ENCODE assay signal across 1 cellular context in the genomic region with DNA sequence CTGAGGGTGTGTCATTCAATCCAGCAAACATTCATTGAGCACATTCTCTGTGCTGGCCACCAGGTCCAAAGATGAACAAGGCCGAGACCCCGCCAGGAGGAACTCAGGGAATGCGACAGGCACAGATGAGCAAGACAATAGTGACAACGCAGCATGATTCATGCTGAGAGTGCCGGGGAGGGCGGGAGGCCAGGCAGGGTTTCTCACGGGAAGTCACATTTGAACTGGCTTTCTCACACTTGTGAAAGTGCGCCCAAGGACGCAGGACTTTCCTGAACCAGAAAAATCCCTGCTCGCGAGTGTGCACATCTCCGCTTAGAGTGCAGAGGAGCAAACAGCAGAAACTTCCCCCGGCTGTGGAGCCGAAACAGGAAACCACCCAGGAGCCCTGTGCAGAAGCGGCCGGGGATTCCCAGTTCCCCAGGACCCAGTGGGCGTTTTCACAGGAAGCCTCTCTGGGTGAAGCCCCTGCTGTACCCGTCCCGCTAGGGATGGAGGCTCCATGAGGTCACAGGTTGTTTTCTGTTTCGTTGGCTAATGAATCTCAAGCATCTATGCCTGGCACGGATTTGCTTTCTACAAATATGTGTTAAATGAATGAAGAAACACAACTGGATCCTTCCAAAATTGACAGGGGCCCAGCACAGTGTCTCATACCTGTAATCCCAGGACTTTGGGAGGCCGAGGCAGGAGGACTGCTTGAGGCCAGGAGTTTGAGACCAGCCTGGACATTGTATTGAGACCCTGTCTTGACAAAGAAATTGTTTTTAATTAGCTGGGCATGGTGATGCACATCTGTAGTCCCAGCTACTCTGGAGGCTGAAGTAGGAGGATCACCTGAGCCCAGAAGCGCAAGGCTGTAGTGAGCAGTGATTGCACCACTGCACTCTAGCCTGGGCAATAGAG.
TF ChIP-seq lines count a peak whose summit lies in the region.

No MANE protein-coding gene starts in this region.

TF ChIP-seq in HepG2, 621 proteins besides CTCF, POLR2A, EP300 and RAD21 (continued from another document):
- TF ChIP-seq, protein P1, sequence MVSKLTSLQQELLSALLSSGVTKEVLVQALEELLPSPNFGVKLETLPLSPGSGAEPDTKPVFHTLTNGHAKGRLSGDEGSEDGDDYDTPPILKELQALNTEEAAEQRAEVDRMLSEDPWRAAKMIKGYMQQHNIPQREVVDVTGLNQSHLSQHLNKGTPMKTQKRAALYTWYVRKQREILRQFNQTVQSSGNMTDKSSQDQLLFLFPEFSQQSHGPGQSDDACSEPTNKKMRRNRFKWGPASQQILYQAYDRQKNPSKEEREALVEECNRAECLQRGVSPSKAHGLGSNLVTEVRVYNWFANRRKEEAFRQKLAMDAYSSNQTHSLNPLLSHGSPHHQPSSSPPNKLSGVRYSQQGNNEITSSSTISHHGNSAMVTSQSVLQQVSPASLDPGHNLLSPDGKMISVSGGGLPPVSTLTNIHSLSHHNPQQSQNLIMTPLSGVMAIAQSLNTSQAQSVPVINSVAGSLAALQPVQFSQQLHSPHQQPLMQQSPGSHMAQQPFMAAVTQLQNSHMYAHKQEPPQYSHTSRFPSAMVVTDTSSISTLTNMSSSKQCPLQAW (CRISPR knock-in tag; IDR thresholded peaks at IDR 0.05): peak; percentile 36; the same call in 1 of the 2 replicates
- no peak for TF ChIP-seq SCMH1 (CRISPR knock-in tag; IDR thresholded peaks at IDR 0.05; ENCODE audit: borderline replicate concordance)
